ENCODE assay signal across 1 cellular context in genomic region chr1:218451415-218451814, GRCh38.
TF ChIP-seq lines count a peak whose summit lies in the region.

No MANE protein-coding gene starts in this region.

TF ChIP-seq in HepG2, 621 proteins besides CTCF, POLR2A, EP300 and RAD21 (continued from another document):
- TF ChIP-seq ZHX1 (CRISPR knock-in tag; IDR thresholded peaks at IDR 0.05; ENCODE audit: low read depth) (no peak), ZNF3 (CRISPR knock-in tag; IDR thresholded peaks at IDR 0.05) (no peak), DNMT1 (CRISPR knock-in tag; IDR thresholded peaks at IDR 0.05) (no peak), LCORL (IDR thresholded peaks at IDR 0.05) (no peak), LCORL (CRISPR knock-in tag; IDR thresholded peaks at IDR 0.05) (no peak), ZNF503 (CRISPR knock-in tag; IDR thresholded peaks at IDR 0.05) (no peak), ZNF331 (CRISPR knock-in tag; IDR thresholded peaks at IDR 0.05) (no peak)
